Comparison of ENCODE assay signal across 11 cellular contexts in the genomic region with DNA sequence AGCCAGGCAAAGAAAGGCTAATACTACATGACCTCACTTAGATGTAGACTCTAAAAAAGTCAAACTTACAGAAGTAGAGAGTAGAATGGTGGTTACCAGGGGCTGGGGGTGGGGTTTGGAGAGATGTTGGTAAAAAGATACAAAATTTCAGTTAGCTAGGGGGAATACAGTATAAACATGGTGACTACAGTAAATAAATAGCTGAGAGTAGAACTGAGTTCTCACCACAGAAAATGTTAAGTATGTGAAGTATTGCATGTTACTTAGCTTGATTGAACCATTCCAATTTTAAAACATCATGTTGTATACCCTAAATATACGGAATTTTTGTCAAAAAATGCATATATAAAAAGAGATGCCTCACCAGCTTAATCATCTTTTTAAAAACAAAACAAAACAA.
DNase-seq lines count a peak whose midpoint lies in the region; ATAC-seq and TF ChIP-seq lines count a peak whose summit lies in the region.
"Had no signal": no experiment of that assay in that cellular context is flagged by ENCODE, and none has a peak within 500 bp of the region (broad histone marks: within the 10 kb centered on the region; RNA-seq: fewer than 3 reads in every experiment).

No MANE protein-coding gene starts in this region.

- H3K4me1 ChIP-seq in esophagus muscularis mucosa = peaks cover 11 to 98% (median 95%) of the 10 kb centered on the region in 4 donors
- H3K4me1 ChIP-seq in spleen = peaks cover 10 to 81% (median 31%) of the 10 kb centered on the region in 6 donors

- DNase-seq in activated CD8-positive, alpha-beta memory T cell treated with anti-CD3 and anti-CD28 coated beads, Interleukin-2, amount 10 ng/mL, durations not matched to agents 7 days and 5 days = no peak
- DNase-seq in activated CD8-positive, alpha-beta memory T cell treated with anti-CD3 and anti-CD28 coated beads for 24 hours = no peak
- no peak for DNase-seq in activated CD4-positive, alpha-beta memory T cell treated with anti-CD3 and anti-CD28 coated beads, Interleukin-2, amount 10 ng/mL, durations not matched to agents 7 days and 5 days
- DNase-seq in esophagus muscularis mucosa (ENCODE audit: extremely low spot score) = no peak
- DNase-seq in spleen = no peak
- DNase-seq in pons (ENCODE audit: low spot score) = no peak
- DNase-seq in epidermal melanocyte (ENCODE audit: insufficient read length, low spot score) = no peak
- DNase-seq: NCI-H2171 treated with DMSO at 0.1 percent for 48 hours had no signal

- no peaks in the 10 kb centered on the region for H3K36me3 ChIP-seq in esophagus muscularis mucosa
- H3K36me3 ChIP-seq in spleen = no peaks in the 10 kb centered on the region
- H3K36me3 ChIP-seq: left ventricle myocardium inferior had no signal

- no peaks in the 10 kb centered on the region for H3K9me3 ChIP-seq in esophagus muscularis mucosa
- no peaks in the 10 kb centered on the region for H3K9me3 ChIP-seq in spleen
- H3K9me3 ChIP-seq: left ventricle myocardium inferior had no signal

- no peak for TF ChIP-seq EP300 in esophagus muscularis mucosa (IDR thresholded peaks at IDR 0.05)

- H3K4me1 Mint-ChIP-seq in activated CD8-positive, alpha-beta memory T cell treated with anti-CD3 and anti-CD28 coated beads, Interleukin-2, amount 10 ng/mL, durations not matched to agents 7 days and 5 days = peaks cover 78% of the 10 kb centered on the region
- peaks cover 94% of the 10 kb centered on the region for H3K4me1 Mint-ChIP-seq in activated CD4-positive, alpha-beta memory T cell treated with anti-CD3 and anti-CD28 coated beads, Interleukin-2, amount 10 ng/mL, durations not matched to agents 7 days and 5 days

- no peak for TF ChIP-seq CTCF in esophagus muscularis mucosa (IDR thresholded peaks at IDR 0.05)
- TF ChIP-seq CTCF in spleen (IDR thresholded peaks at IDR 0.05 in 8 of 11, conservative IDR thresholded peaks at IDR 0.05 in 3 of 11) = no peak

- POLR2A ChIA-PET in activated CD4-positive, alpha-beta memory T cell treated with anti-CD3 and anti-CD28 coated beads, Interleukin-2, amount 10 ng/mL, durations not matched to agents 7 days and 5 days (lab: Charles Lee) = interaction anchor here (0.7 to 4.7 kb wide), 9 partner anchors 10 to 212 kb away, joined by 3 to 57 read pairs (median 3); a partner anchor contains a TSS

- H3K27ac Mint-ChIP-seq in activated CD8-positive, alpha-beta memory T cell treated with anti-CD3 and anti-CD28 coated beads, Interleukin-2, amount 10 ng/mL, durations not matched to agents 7 days and 5 days = peak overlapping the region; percentile 93
- H3K27ac Mint-ChIP-seq in activated CD4-positive, alpha-beta memory T cell treated with anti-CD3 and anti-CD28 coated beads, Interleukin-2, amount 10 ng/mL, durations not matched to agents 7 days and 5 days = peak overlapping the region; percentile 97
- H3K27ac Mint-ChIP-seq: GM23338 had no signal

- H3K27ac ChIP-seq in esophagus muscularis mucosa (replicated peaks in 1 of 4) (peak overlapping the region; percentile 21 to 62 (median 59)), spleen (peak overlapping the region in 5 of 8 donors; percentile 48 to 86 (median 79))

- H3K4me3 ChIP-seq in esophagus muscularis mucosa (no peak overlapping the region), spleen (no peak overlapping the region)
- H3K4me3 ChIP-seq: GM23338, left ventricle myocardium inferior had no signal

- H3K27me3 Mint-ChIP-seq in activated CD8-positive, alpha-beta memory T cell treated with anti-CD3 and anti-CD28 coated beads, Interleukin-2, amount 10 ng/mL, durations not matched to agents 7 days and 5 days = no peaks in the 10 kb centered on the region
- H3K27me3 Mint-ChIP-seq in activated CD4-positive, alpha-beta memory T cell treated with anti-CD3 and anti-CD28 coated beads, Interleukin-2, amount 10 ng/mL, durations not matched to agents 7 days and 5 days = no peaks in the 10 kb centered on the region

- no peaks in the 10 kb centered on the region for H3K9me3 Mint-ChIP-seq in activated CD8-positive, alpha-beta memory T cell treated with anti-CD3 and anti-CD28 coated beads, Interleukin-2, amount 10 ng/mL, durations not matched to agents 7 days and 5 days (ENCODE audit: low read depth)
- H3K9me3 Mint-ChIP-seq in activated CD4-positive, alpha-beta memory T cell treated with anti-CD3 and anti-CD28 coated beads, Interleukin-2, amount 10 ng/mL, durations not matched to agents 7 days and 5 days = no peaks in the 10 kb centered on the region
- H3K9me3 Mint-ChIP-seq: GM23338 had no signal

- intact Hi-C loops in esophagus muscularis mucosa (cut with DNase I) = no loop called here
- intact Hi-C loops in spleen (cut with DNase I; ENCODE audit: low total_unique reads) = no loop called here

- CTCF ChIA-PET in activated CD8-positive, alpha-beta memory T cell treated with anti-CD3 and anti-CD28 coated beads, Interleukin-2, amount 10 ng/mL, durations not matched to agents 7 days and 5 days (lab: Charles Lee) = interaction anchor here (0.6 to 4.1 kb wide), 11 partner anchors 9 to 140 kb away, joined by 3 to 19 read pairs (median 4); no protein-coding TSS in a partner anchor
- CTCF ChIA-PET in activated CD4-positive, alpha-beta memory T cell treated with anti-CD3 and anti-CD28 coated beads, Interleukin-2, amount 10 ng/mL, durations not matched to agents 7 days and 5 days (lab: Charles Lee) = interaction anchor here (0.7 to 3.1 kb wide), 8 partner anchors 9 to 176 kb away, joined by 3 to 13 read pairs (median 4); no protein-coding TSS in a partner anchor

- no peak for TF ChIP-seq POLR2A in esophagus muscularis mucosa (IDR thresholded peaks at IDR 0.05; ENCODE audit: low read depth)
- TF ChIP-seq POLR2A in spleen (IDR thresholded peaks at IDR 0.05) = no peak

- 66% methylated on average over 1 of the region's 1 CpG for WGBS in esophagus muscularis mucosa
- WGBS in spleen, 5 donors = 33 to 76% (median 59%) methylated on average over 1 of the region's 1 CpG

- H3K36me3 Mint-ChIP-seq in activated CD8-positive, alpha-beta memory T cell treated with anti-CD3 and anti-CD28 coated beads, Interleukin-2, amount 10 ng/mL, durations not matched to agents 7 days and 5 days = peaks cover 14% of the 10 kb centered on the region
- H3K36me3 Mint-ChIP-seq in activated CD4-positive, alpha-beta memory T cell treated with anti-CD3 and anti-CD28 coated beads, Interleukin-2, amount 10 ng/mL, durations not matched to agents 7 days and 5 days (ENCODE audit: low read depth) = peaks cover 15% of the 10 kb centered on the region

- no peaks in the 10 kb centered on the region for H3K27me3 ChIP-seq in esophagus muscularis mucosa
- H3K27me3 ChIP-seq in spleen (replicated peaks in 1 of 7) = peaks cover 0 to 81% (median 7%) of the 10 kb centered on the region in 7 donors

- H3K4me3 Mint-ChIP-seq in activated CD8-positive, alpha-beta memory T cell treated with anti-CD3 and anti-CD28 coated beads, Interleukin-2, amount 10 ng/mL, durations not matched to agents 7 days and 5 days = peak overlapping the region; percentile 7
- peak overlapping the region; percentile 68 for H3K4me3 Mint-ChIP-seq in activated CD4-positive, alpha-beta memory T cell treated with anti-CD3 and anti-CD28 coated beads, Interleukin-2, amount 10 ng/mL, durations not matched to agents 7 days and 5 days
- H3K4me3 Mint-ChIP-seq: GM23338 had no signal

- no peak for ATAC-seq in activated CD8-positive, alpha-beta memory T cell treated with anti-CD3 and anti-CD28 coated beads, Interleukin-2, amount 10 ng/mL, durations not matched to agents 7 days and 5 days
- no peak for ATAC-seq in GM19467 (IDR thresholded peaks at IDR 0.05; ENCODE audit: unreplicated experiment)
- ATAC-seq: GM23338 had no signal
